1 cellular context compared by ENCODE assay signal in the genomic region with DNA sequence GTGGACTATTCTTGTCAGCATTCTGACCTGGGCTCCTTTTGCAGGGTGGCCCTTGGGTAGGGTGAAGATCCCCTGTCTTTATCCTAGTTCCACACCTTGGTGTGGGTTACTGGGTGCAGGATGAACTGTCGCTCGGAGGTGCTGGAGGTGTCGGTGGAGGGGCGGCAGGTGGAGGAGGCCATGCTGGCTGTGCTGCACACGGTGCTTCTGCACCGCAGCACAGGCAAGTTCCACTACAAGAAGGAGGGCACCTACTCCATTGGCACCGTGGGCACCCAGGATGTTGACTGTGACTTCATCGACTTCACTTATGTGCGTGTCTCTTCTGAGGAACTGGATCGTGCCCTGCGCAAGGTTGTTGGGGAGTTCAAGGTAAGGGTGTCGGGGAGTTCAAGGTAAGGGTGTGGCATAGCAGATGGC.
A peak's percentile ranks its signal among the peaks of the same experiment; 100 is the strongest.
TF ChIP-seq lines count a peak whose summit lies in the region.

No MANE protein-coding gene starts in this region.

TF ChIP-seq in GM12878, 131 proteins besides CTCF, POLR2A, EP300 and RAD21:
- 0 out of 2 replicates have a peak, but pooled peaks have one; percentile 14 for TF ChIP-seq LARP7 (IDR thresholded peaks at IDR 0.05)
- TF ChIP-seq NFIC (IDR thresholded peaks at IDR 0.05; ENCODE audit: low read depth, low read length) = no peak
- TF ChIP-seq, protein P1, sequence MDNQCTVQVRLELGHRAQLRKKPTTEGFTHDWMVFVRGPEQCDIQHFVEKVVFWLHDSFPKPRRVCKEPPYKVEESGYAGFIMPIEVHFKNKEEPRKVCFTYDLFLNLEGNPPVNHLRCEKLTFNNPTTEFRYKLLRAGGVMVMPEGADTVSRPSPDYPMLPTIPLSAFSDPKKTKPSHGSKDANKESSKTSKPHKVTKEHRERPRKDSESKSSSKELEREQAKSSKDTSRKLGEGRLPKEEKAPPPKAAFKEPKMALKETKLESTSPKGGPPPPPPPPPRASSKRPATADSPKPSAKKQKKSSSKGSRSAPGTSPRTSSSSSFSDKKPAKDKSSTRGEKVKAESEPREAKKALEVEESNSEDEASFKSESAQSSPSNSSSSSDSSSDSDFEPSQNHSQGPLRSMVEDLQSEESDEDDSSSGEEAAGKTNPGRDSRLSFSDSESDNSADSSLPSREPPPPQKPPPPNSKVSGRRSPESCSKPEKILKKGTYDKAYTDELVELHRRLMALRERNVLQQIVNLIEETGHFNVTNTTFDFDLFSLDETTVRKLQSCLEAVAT (IDR thresholded peaks at IDR 0.05) = peak; percentile 85
- TF ChIP-seq TARDBP (IDR thresholded peaks at IDR 0.05; ENCODE audit: borderline replicate concordance) = no peak
- no peak for TF ChIP-seq IKZF2 (IDR thresholded peaks at IDR 0.05)
